8 cellular contexts compared by ENCODE assay signal in genomic region chr11:112961751-112962747, GRCh38. TPM values are rescaled to one million over a fixed set of nuclear protein-coding genes. Genes with fewer than 3 reads are reported as not detected.
A peak's percentile ranks its signal among the peaks of the same experiment; 100 is the strongest.
DNase-seq lines count a peak whose midpoint lies in the region; ATAC-seq and TF ChIP-seq lines count a peak whose summit lies in the region.

No MANE protein-coding gene starts in this region.

- H3K27me3 ChIP-seq in osteoblast (ENCODE audit: insufficient read depth, low read length), result peaks cover 53% of the 10 kb centered on the region

- no peaks in the 10 kb centered on the region for H3K79me2 ChIP-seq in osteoblast (ENCODE audit: insufficient read depth, low read length)

- peak overlapping the region; percentile 47 for H2AFZ ChIP-seq in osteoblast (ENCODE audit: low read length)

- no peak overlapping the region for H3K27ac ChIP-seq in osteoblast (ENCODE audit: low read depth, low read length)

- intact Hi-C loops in head of caudate nucleus (cut with DNase I), result loop anchor here (5.0 to 10.0 kb wide), 5 partner anchors 120 to 377 kb away; no protein-coding TSS in a partner anchor

- no peaks in the 10 kb centered on the region for H3K9me3 ChIP-seq in osteoblast (ENCODE audit: low read depth, low read length)

- no peaks in the 10 kb centered on the region for H3K4me1 ChIP-seq in osteoblast (ENCODE audit: insufficient read depth, low read length)

- no peak for ATAC-seq in HG02623 (IDR thresholded peaks at IDR 0.05; ENCODE audit: unreplicated experiment)
- no peak for ATAC-seq in GM18868 (IDR thresholded peaks at IDR 0.05; ENCODE audit: unreplicated experiment)
- ATAC-seq in HG02571 (IDR thresholded peaks at IDR 0.05; ENCODE audit: unreplicated experiment), result no peak

- no peaks in the 10 kb centered on the region for H4K20me1 ChIP-seq in osteoblast (ENCODE audit: insufficient read depth, low read length)

- H3K4me3 ChIP-seq in osteoblast (ENCODE audit: insufficient read depth, low read length), result peak overlapping the region; percentile 59

- no peaks in the 10 kb centered on the region for H3K36me3 ChIP-seq in osteoblast (ENCODE audit: insufficient read depth, low read length)

- TF ChIP-seq CTCF in osteoblast (IDR thresholded peaks at IDR 0.05; ENCODE audit: extremely low read depth, low read depth, low read length), result no peak

- peak; percentile 28 for DNase-seq in DMS53 treated with DMSO at 0.1 percent for 48 hours (lab: John Stamatoyannopoulos, UW; ENCODE audit: unreplicated experiment)
- DNase-seq in NCI-H1092 treated with DMSO at 0.1 percent for 48 hours (lab: John Stamatoyannopoulos, UW), result peak; percentile 86
- peak; percentile 55 for DNase-seq in activated CD8-positive, alpha-beta memory T cell treated with anti-CD3 and anti-CD28 coated beads, Interleukin-2, amount 50 U/mL, for 48 hours
- peak; percentile 28 to 91 (median 78) for DNase-seq in head of caudate nucleus
- DNase-seq in osteoblast (ENCODE audit: insufficient read length, low spot score, missing footprints), result peak; percentile 69

- H3K4me2 ChIP-seq in osteoblast (ENCODE audit: insufficient read depth, low read length), result peak overlapping the region; percentile 72

RNA-seq across cellular contexts. Expression of gene NCAM1, which starts 0.8 kb away (rescaled TPM):
- total RNA-seq in osteoblast, result 1.2 and 2.2 TPM in 2 replicates

Comparison
In these comparisons a context has a peak if more than half of its experiments do, and no peak if none do; other contexts are left out.
1. DNase-seq: peak in every context shown above with its lines; median percentile 86 in NCI-H1092 treated with DMSO at 0.1 percent for 48 hours; 78 in head of caudate nucleus; 69 in osteoblast; 55 in activated CD8-positive, alpha-beta memory T cell treated with anti-CD3 and anti-CD28 coated beads, Interleukin-2, amount 50 U/mL, for 48 hours; 28 in DMS53 treated with DMSO at 0.1 percent for 48 hours.